Comparison of ENCODE assay signal across 1 cellular context in genomic region chr22:25880524-25880923, GRCh38.
TF ChIP-seq lines count a peak whose summit lies in the region.

No MANE protein-coding gene starts in this region.

TF ChIP-seq in SK-N-SH, 30 proteins besides CTCF, POLR2A, EP300 and RAD21 (continued from another document):
- no peak for TF ChIP-seq IRF3 (IDR thresholded peaks at IDR 0.05; ENCODE audit: low read depth, low read length)
- no peak for TF ChIP-seq FOXJ3 (CRISPR knock-in tag; IDR thresholded peaks at IDR 0.05)
- TF ChIP-seq TEAD4 (IDR thresholded peaks at IDR 0.05; ENCODE audit: borderline replicate concordance, insufficient read depth) = no peak
- TF ChIP-seq MEF2A (IDR thresholded peaks at IDR 0.05; ENCODE audit: borderline replicate concordance, low read depth) = no peak
- TF ChIP-seq RFX5 (IDR thresholded peaks at IDR 0.05; ENCODE audit: low read length) = no peak
- no peak for TF ChIP-seq GABPA (IDR thresholded peaks at IDR 0.05; ENCODE audit: low read depth)
